Comparison of ENCODE assay signal across 11 cellular contexts in genomic region chr11:118152020-118152551, GRCh38. TPM values are rescaled to one million over a fixed set of nuclear protein-coding genes. Genes with fewer than 3 reads are reported as not detected.
A peak's percentile ranks its signal among the peaks of the same experiment; 100 is the strongest.
DNase-seq lines count a peak whose midpoint lies in the region; ATAC-seq, FAIRE-seq and TF ChIP-seq lines count a peak whose summit lies in the region.
"Had no signal": no experiment of that assay in that cellular context is flagged by ENCODE, and none has a peak within 500 bp of the region (broad histone marks: within the 10 kb centered on the region; RNA-seq: fewer than 3 reads in every experiment).

No MANE protein-coding gene starts in this region.

- H3K9me3 ChIP-seq in CD8-positive, alpha-beta memory T cell (ENCODE audit: low read length), result no peaks in the 10 kb centered on the region
- no peaks in the 10 kb centered on the region for H3K9me3 ChIP-seq in NT2/D1 (ENCODE audit: insufficient read depth, low read length)
- no peaks in the 10 kb centered on the region for H3K9me3 ChIP-seq in pancreas

- no peak overlapping the region for H3K27ac ChIP-seq in CD8-positive, alpha-beta memory T cell (ENCODE audit: low read depth, low read length)
- no peak overlapping the region for H3K27ac ChIP-seq in pancreas

- H3K27me3 ChIP-seq in CD8-positive, alpha-beta memory T cell (ENCODE audit: insufficient read depth, low read length, poor library complexity, severe bottlenecking), result peaks cover 47% of the 10 kb centered on the region
- peaks cover 67% of the 10 kb centered on the region for H3K27me3 ChIP-seq in NT2/D1 (ENCODE audit: insufficient read depth, insufficient read length)
- H3K27me3 ChIP-seq in pancreas, result no peaks in the 10 kb centered on the region

- H3K27ac Mint-ChIP-seq in CD8-positive, alpha-beta memory T cell, result no peak overlapping the region

- peaks cover 11 to 24% (median 15%) of the 10 kb centered on the region in 3 donors for H3K4me1 Mint-ChIP-seq in CD8-positive, alpha-beta memory T cell

- intact Hi-C loops in pancreas (cut with DNase I), result no loop called here

- H3K4me3 ChIP-seq in CD8-positive, alpha-beta memory T cell (ENCODE audit: low read length), result no peak overlapping the region
- H3K4me3 ChIP-seq in NT2/D1 (ENCODE audit: insufficient read length, low read depth), result peak overlapping the region; percentile 69
- peak overlapping the region; percentile 49 for H3K4me3 ChIP-seq in epithelial cell of esophagus (ENCODE audit: low read length)
- H3K4me3 ChIP-seq in pancreas, result peak overlapping the region; percentile 18 to 57 (median 32)

- H3K27me3 Mint-ChIP-seq in CD8-positive, alpha-beta memory T cell, result peaks cover 48 to 51% of the 10 kb centered on the region in 2 donors

- POLR2A ChIA-PET in CD8-positive, alpha-beta memory T cell (lab: Charles Lee), result no interaction called here

- peak overlapping the region; percentile 81 for H3K9ac ChIP-seq in NT2/D1 (ENCODE audit: insufficient read length, low read depth)

- peak overlapping the region in 5 of 7 donors; percentile 31 to 61 (median 41) for H3K4me3 Mint-ChIP-seq in CD8-positive, alpha-beta memory T cell

- H3K36me3 ChIP-seq in CD8-positive, alpha-beta memory T cell (ENCODE audit: insufficient read depth, low read length), result no peaks in the 10 kb centered on the region
- H3K36me3 ChIP-seq in NT2/D1 (ENCODE audit: insufficient read depth, insufficient read length, low read length) (no peaks in the 10 kb centered on the region), pancreas (no peaks in the 10 kb centered on the region)

- ATAC-seq in pancreas, result peak in 2 of 4 donors; percentile 7 to 12
- no peak for ATAC-seq in HG03196 (IDR thresholded peaks at IDR 0.05; ENCODE audit: unreplicated experiment)

- TF ChIP-seq CTCF in epithelial cell of esophagus (IDR thresholded peaks at IDR 0.05; ENCODE audit: insufficient read depth, low read depth, low read length, missing control alignments) (no peak), pancreas (IDR thresholded peaks at IDR 0.05) (no peak), GM20000 (IDR thresholded peaks at IDR 0.05; ENCODE audit: extremely low read depth, missing control alignments) (no peak)

- no peak for FAIRE-seq in pancreas (lab: Jason Lieb, UNC)
- FAIRE-seq: endometrium, small intestine had no signal

- DNase-seq in CD8-positive, alpha-beta memory T cell, result no peak
- no peak for DNase-seq in NT2/D1 (ENCODE audit: low read depth, low spot score)
- no peak for DNase-seq in epithelial cell of esophagus (ENCODE audit: low read depth)
- no peak for DNase-seq in pancreas
- DNase-seq in ACHN, result no peak
- DNase-seq in GM20000 (ENCODE audit: low spot score), result no peak
- DNase-seq in HuH-7.5 (ENCODE audit: low spot score), result no peak
- DNase-seq: NCI-H1092 had no signal

- peaks cover 7% of the 10 kb centered on the region for H3K4me1 ChIP-seq in CD8-positive, alpha-beta memory T cell (ENCODE audit: insufficient read depth, low read length)
- H3K4me1 ChIP-seq in NT2/D1 (ENCODE audit: insufficient read depth, insufficient read length) (peaks cover 20% of the 10 kb centered on the region), pancreas (peaks cover 0 to 6% (median 5%) of the 10 kb centered on the region in 3 donors)

- WGBS in pancreas, 2 donors, result 17 to 21% methylated on average over 16 of the region's 16 CpGs

- no peaks in the 10 kb centered on the region for H3K36me3 Mint-ChIP-seq in CD8-positive, alpha-beta memory T cell

- no peaks in the 10 kb centered on the region for H3K9me3 Mint-ChIP-seq in CD8-positive, alpha-beta memory T cell

- CTCF ChIA-PET in CD8-positive, alpha-beta memory T cell (lab: Charles Lee), result interaction anchor here (1.6 kb wide), 1 partner anchor 19 kb away, joined by 8 read pairs; no protein-coding TSS in a partner anchor

- in situ Hi-C loops in ACHN (cut with HindIII; ENCODE audit: low pct_ligation_motif_present, low pct_unique_long_range_greater_than_20kb, low sequenced_read_pairs), result no loop called here

RNA-seq across cellular contexts. Expression of gene SCN4B, which starts 0.5 kb away (rescaled TPM):
- under 1 TPM; 0.26 to 0.33 TPM for total RNA-seq in CD8-positive, alpha-beta memory T cell
- polyA plus RNA-seq in CD8-positive, alpha-beta memory T cell, result not detected
- 1 to 10 TPM in 3 of 6 donors, under 1 TPM in 3; 0.69 to 2.3 (median 1.0) TPM for total RNA-seq in pancreas
- polyA plus RNA-seq in pancreas, result 1 to 10 TPM in 1 of 2 donors, under 1 TPM in 1; 0.61 to 2.9 TPM

RNA-seq across cellular contexts. Expression of gene SCN2B, which starts 24.4 kb away (rescaled TPM):
- total RNA-seq in CD8-positive, alpha-beta memory T cell, result not detected
- polyA plus RNA-seq in CD8-positive, alpha-beta memory T cell, result not detected
- under 1 TPM; 0.05 to 0.31 (median 0.06) TPM for total RNA-seq in pancreas
- under 1 TPM; 0.04 to 0.05 TPM for polyA plus RNA-seq in pancreas
